Comparison of ENCODE assay signal across 1 cellular context in genomic region chr10:5243521-5243987, GRCh38.
TF ChIP-seq lines count a peak whose summit lies in the region.

No MANE protein-coding gene starts in this region.

TF ChIP-seq in HepG2, 621 proteins besides CTCF, POLR2A, EP300 and RAD21 (continued from another document and continues in another):
- TF ChIP-seq PITX1 (CRISPR knock-in tag; IDR thresholded peaks at IDR 0.05), result peak; percentile 94
- TF ChIP-seq THAP7 (CRISPR knock-in tag; IDR thresholded peaks at IDR 0.05), result no peak
- TF ChIP-seq HOXD1 (CRISPR knock-in tag; IDR thresholded peaks at IDR 0.05), result peak; percentile 77; the same call in 1 of the 2 replicates
- TF ChIP-seq ZNF616 (CRISPR knock-in tag; IDR thresholded peaks at IDR 0.05; ENCODE audit: low read depth), result no peak
- no peak for TF ChIP-seq ATF5 (CRISPR knock-in tag; IDR thresholded peaks at IDR 0.05; ENCODE audit: low read depth)
- no peak for TF ChIP-seq GLI4 (CRISPR knock-in tag; IDR thresholded peaks at IDR 0.05; ENCODE audit: borderline replicate concordance)
- TF ChIP-seq ZNF75D (CRISPR knock-in tag; IDR thresholded peaks at IDR 0.05; ENCODE audit: borderline replicate concordance), result no peak
- no peak for TF ChIP-seq NFE2 (CRISPR knock-in tag; IDR thresholded peaks at IDR 0.05)
- no peak for TF ChIP-seq MTF1 (CRISPR knock-in tag; IDR thresholded peaks at IDR 0.05)
- TF ChIP-seq HNRNPK (IDR thresholded peaks at IDR 0.05; ENCODE audit: low read depth, low read length, poor library complexity, severe bottlenecking), result peak; percentile 25
- peak; percentile 82 for TF ChIP-seq HMG20B (CRISPR knock-in tag; conservative IDR thresholded peaks at IDR 0.05)
- peak; percentile 96 for TF ChIP-seq ELF3 (CRISPR knock-in tag; IDR thresholded peaks at IDR 0.05)
- TF ChIP-seq THAP8 (CRISPR knock-in tag; IDR thresholded peaks at IDR 0.05; ENCODE audit: borderline replicate concordance), result no peak
- TF ChIP-seq JARID2 (CRISPR knock-in tag; IDR thresholded peaks at IDR 0.05; ENCODE audit: insufficient replicate concordance), result no peak
- TF ChIP-seq RFX5 (IDR thresholded peaks at IDR 0.05; ENCODE audit: low read depth, low read length), result no peak
- TF ChIP-seq PLSCR1 (CRISPR knock-in tag; IDR thresholded peaks at IDR 0.05; ENCODE audit: borderline replicate concordance), result no peak
- TF ChIP-seq SPEN (CRISPR knock-in tag; IDR thresholded peaks at IDR 0.05; ENCODE audit: low read depth), result peak; percentile 42; the same call in 1 of the 2 replicates
- TF ChIP-seq NR1H2 (CRISPR knock-in tag; IDR thresholded peaks at IDR 0.05; ENCODE audit: borderline replicate concordance, low read depth), result no peak
- TF ChIP-seq ARNT (IDR thresholded peaks at IDR 0.05), result no peak
- TF ChIP-seq HMGXB4 (CRISPR knock-in tag; IDR thresholded peaks at IDR 0.05; ENCODE audit: borderline replicate concordance in 1 of 2, low read depth in 1 of 2), result peak in 1 of 2 experiments; percentile 33; a peak in 1 of 4 replicates
- TF ChIP-seq GTF2F1 (IDR thresholded peaks at IDR 0.05; ENCODE audit: low read length), result no peak
- TF ChIP-seq XRCC5 (optimal IDR thresholded peaks at IDR 0.05; ENCODE audit: low read length), result no peak
- no peak for TF ChIP-seq BCLAF1 (IDR thresholded peaks at IDR 0.05)
- peak; percentile 74; the same call in 1 of the 2 replicates for TF ChIP-seq MBD4 (IDR thresholded peaks at IDR 0.05; ENCODE audit: borderline replicate concordance, low read length)
- no peak for TF ChIP-seq FOXC1 (CRISPR knock-in tag; IDR thresholded peaks at IDR 0.05; ENCODE audit: borderline replicate concordance)
- no peak for TF ChIP-seq ZNF274 (CRISPR knock-in tag; IDR thresholded peaks at IDR 0.05)
- peak; percentile 62; the same call in 1 of the 2 replicates for TF ChIP-seq PRDM10 (CRISPR knock-in tag; IDR thresholded peaks at IDR 0.05; ENCODE audit: low read depth)
- peak; percentile 55; the same call in 1 of the 2 replicates for TF ChIP-seq TFAP4 (IDR thresholded peaks at IDR 0.05; ENCODE audit: borderline replicate concordance, low read depth)
- no peak for TF ChIP-seq RBFOX2 (IDR thresholded peaks at IDR 0.05; ENCODE audit: low read depth, low read length)
- peak; percentile 98 for TF ChIP-seq ARID5B (CRISPR knock-in tag; IDR thresholded peaks at IDR 0.05)
- no peak for TF ChIP-seq ZFAT (CRISPR knock-in tag; conservative IDR thresholded peaks at IDR 0.05)
- no peak for TF ChIP-seq ZNF253 (CRISPR knock-in tag; IDR thresholded peaks at IDR 0.05; ENCODE audit: borderline replicate concordance)
- TF ChIP-seq MLX (CRISPR knock-in tag; IDR thresholded peaks at IDR 0.05), result peak; percentile 60; the same call in 1 of the 2 replicates
- TF ChIP-seq ELF4 (CRISPR knock-in tag; IDR thresholded peaks at IDR 0.05; ENCODE audit: borderline replicate concordance), result no peak
- TF ChIP-seq ZNF10 (CRISPR knock-in tag; IDR thresholded peaks at IDR 0.05; ENCODE audit: borderline replicate concordance, low read depth), result no peak
- TF ChIP-seq ZFP91 (CRISPR knock-in tag; IDR thresholded peaks at IDR 0.05; ENCODE audit: borderline replicate concordance), result no peak
- no peak; the same call in 1 of the 2 replicates for TF ChIP-seq IRF9 (CRISPR knock-in tag; IDR thresholded peaks at IDR 0.05; ENCODE audit: borderline replicate concordance)
